Comparison of ENCODE assay signal across 8 cellular contexts in genomic region chr11:35487532-35488078, GRCh38. TPM values are rescaled to one million over a fixed set of nuclear protein-coding genes. Genes with fewer than 3 reads are reported as not detected.
DNase-seq lines count a peak whose midpoint lies in the region; ATAC-seq and TF ChIP-seq lines count a peak whose summit lies in the region.

No MANE protein-coding gene starts in this region.

- H2BK15ac ChIP-seq in IMR-90 (ENCODE audit: low read depth, low read length), result peak overlapping the region; percentile 35; the same call in 1 of the 3 replicates

- H3K4me1 ChIP-seq in Caco-2, result no peaks in the 10 kb centered on the region
- H3K4me1 ChIP-seq in IMR-90 (ENCODE audit: control insufficient read depth, insufficient read depth, low read length), result peaks cover 26% of the 10 kb centered on the region
- H3K4me1 ChIP-seq in ascending aorta, result no peaks in the 10 kb centered on the region

- CTCF ChIA-PET in Caco-2 (lab: Charles Lee), result interaction anchor here (1.3 kb wide), 1 partner anchor 335 kb away, joined by 4 read pairs; no protein-coding TSS in a partner anchor
- CTCF ChIA-PET in IMR-90 (lab: Yijun Ruan, JAX), result interaction anchor here (0.6 to 1.4 kb wide), 9 partner anchors 23 to 944 kb away, joined by 3 to 7 read pairs (median 3); partner anchors contain the start of gene PAMR1

- H2BK5ac ChIP-seq in IMR-90 (ENCODE audit: low read depth, low read length, poor library complexity, severe bottlenecking), result peak overlapping the region; percentile 32

- H3K27me3 ChIP-seq in Caco-2 (replicated peaks; ENCODE audit: control insufficient read depth, insufficient read depth, low read length) (no peaks in the 10 kb centered on the region), IMR-90 (ENCODE audit: control insufficient read depth, insufficient read depth, low read length) (no peaks in the 10 kb centered on the region), ascending aorta (no peaks in the 10 kb centered on the region)

- peaks cover 19% of the 10 kb centered on the region for H3K9me3 Mint-ChIP-seq in Caco-2 (ENCODE audit: unreplicated experiment)

- H3K9me3 ChIP-seq in Caco-2 (peaks cover 11% of the 10 kb centered on the region), IMR-90 (ENCODE audit: control insufficient read depth, insufficient read depth, low read length) (peaks cover 5% of the 10 kb centered on the region), ascending aorta (peaks cover 4 to 7% of the 10 kb centered on the region in 2 donors)

- peak overlapping the region; percentile 1; the same call in 1 of the 2 replicates for H3K27ac ChIP-seq in IMR-90 (ENCODE audit: insufficient read depth, low read length)
- no peak overlapping the region for H3K27ac ChIP-seq in ascending aorta

- peak overlapping the region in 1 of 2 experiments; percentile 49; a peak in 2 of 4 replicates for H4K8ac ChIP-seq in IMR-90 (ENCODE audit: low read depth in 2 of 2, low read length in 2 of 2)

- H3K36me3 Mint-ChIP-seq in Caco-2 (ENCODE audit: insufficient read depth, unreplicated experiment), result peaks cover 6% of the 10 kb centered on the region

- 76% methylated on average over 3 of the region's 6 CpGs; no CpG with 5 or more reads in 1 of the 2 experiments for WGBS in IMR-90 (ENCODE audit: extremely low coverage in 2 of 2, insufficient read length in 1 of 2), 2 experiments

- peaks cover 4% of the 10 kb centered on the region; the same call in 1 of the 2 replicates for H4K20me1 ChIP-seq in IMR-90 (ENCODE audit: insufficient read depth, low read length)

- peak overlapping the region; percentile 38 for H3K14ac ChIP-seq in IMR-90 (replicated peaks; ENCODE audit: low read depth, low read length)

- peak; percentile 76 for TF ChIP-seq RAD21 in IMR-90 (IDR thresholded peaks at IDR 0.05; ENCODE audit: low read length)

- H3K9ac ChIP-seq in IMR-90 (ENCODE audit: low read depth, low read length), result no peak overlapping the region

- POLR2A ChIA-PET in Caco-2 (lab: Charles Lee) (no interaction called here), IMR-90 (lab: Charles Lee; ENCODE audit: unreplicated experiment) (interaction anchor here (0.7 kb wide), 1 partner anchor 127 kb away, joined by 3 read pairs; no protein-coding TSS in a partner anchor)

- BruUV-seq in Caco-2 (replicated peaks; lab: Mats Ljungman, UMichigan) (no TSS peak), IMR-90 (replicated peaks; lab: Mats Ljungman, UMichigan) (no TSS peak)

- peak overlapping the region; percentile 63 for H2BK20ac ChIP-seq in IMR-90 (ENCODE audit: low read depth, low read length)

- no peak overlapping the region for H3K4me2 ChIP-seq in IMR-90 (ENCODE audit: low read depth, low read length)

- peak overlapping the region; percentile 6; the same call in 1 of the 2 replicates for H4K5ac ChIP-seq in IMR-90 (ENCODE audit: low read depth, low read length)

- ATAC-seq in IMR-90 (ENCODE audit: low read depth) (no peak), HG03442 (IDR thresholded peaks at IDR 0.05; ENCODE audit: unreplicated experiment) (no peak)

- no peaks in the 10 kb centered on the region for H3K4me1 Mint-ChIP-seq in Caco-2 (ENCODE audit: low read depth, unreplicated experiment)

- peak overlapping the region; percentile 72 for H2BK120ac ChIP-seq in IMR-90 (ENCODE audit: low read depth, low read length)

- H3K4me3 Mint-ChIP-seq in Caco-2 (ENCODE audit: unreplicated experiment), result no peak overlapping the region

- H3K4me3 ChIP-seq in Caco-2 (ENCODE audit: low read depth, low read length) (no peak overlapping the region), IMR-90 (ENCODE audit: insufficient read depth, low read depth, low read length) (no peak overlapping the region), ascending aorta (no peak overlapping the region)

- H3K56ac ChIP-seq in IMR-90 (ENCODE audit: extremely low read depth, insufficient read depth, low read length), result no peak overlapping the region

- TF ChIP-seq POLR2A in IMR-90 (IDR thresholded peaks at IDR 0.05; ENCODE audit: low read depth, low read length), result no peak

- H3K36me3 ChIP-seq in Caco-2 (ENCODE audit: control insufficient read depth, insufficient read depth, low read length) (no peaks in the 10 kb centered on the region), IMR-90 (ENCODE audit: control insufficient read depth, insufficient read depth, low read length) (peaks cover 14% of the 10 kb centered on the region), ascending aorta (no peaks in the 10 kb centered on the region)

- peak overlapping the region; percentile 9; the same call in 1 of the 2 replicates for H3K23ac ChIP-seq in IMR-90 (ENCODE audit: low read depth, low read length)

- in situ Hi-C loops in IMR-90 (cut with MboI; ENCODE audit: low sequenced_read_pairs), result loop anchor here (10.0 kb wide), 1 partner anchor 777 kb away; no protein-coding TSS in a partner anchor

- no peaks in the 10 kb centered on the region for H3K27me3 Mint-ChIP-seq in Caco-2 (ENCODE audit: insufficient read depth, unreplicated experiment)

- H3K79me1 ChIP-seq in IMR-90 (ENCODE audit: low read depth in 1 of 2, low read length in 2 of 2), result peaks cover 16 to 54% of the 10 kb centered on the region in 2 experiments

- peak overlapping the region; percentile 87 for H2AK5ac ChIP-seq in IMR-90 (ENCODE audit: low read depth, low read length)

- dilution Hi-C loops in IMR-90 (cut with HindIII; ENCODE audit: low sequenced_read_pairs, unreplicated experiment), result no loop called here

- no peak overlapping the region for H2AFZ ChIP-seq in IMR-90 (replicated peaks; ENCODE audit: low read length, poor library complexity)

- intact Hi-C loops in Caco-2 (cut with micrococcal nuclease; ENCODE audit: unreplicated experiment), result loop anchor here (5.0 to 10.0 kb wide), 4 partner anchors 130 to 780 kb away; partner anchors contain the start of gene FJX1
- intact Hi-C loops in IMR-90 (cut with micrococcal nuclease), result loop anchor here (1.0 to 10.0 kb wide), 4 partner anchors 129 to 335 kb away; partner anchors contain the start of gene TRIM44
- intact Hi-C loops in ascending aorta (cut with DNase I), result loop anchor here (10.0 kb wide), 1 partner anchor 903 kb away; no protein-coding TSS in a partner anchor
- intact Hi-C loops in posterior vena cava (cut with DNase I), result loop anchor here in 1 of 2 donors (5.0 kb wide), 1 partner anchor 560 kb away; no protein-coding TSS in a partner anchor

- DNase-seq in Caco-2, result peak; percentile 40 to 44
- peak; percentile 82 for DNase-seq in IMR-90
- DNase-seq in ascending aorta (ENCODE audit: low spot score in 2 of 2), result no peak
- peak; percentile 77 for DNase-seq in islet precursor cell
- DNase-seq in cerebellar nuclear complex (lab: John Stamatoyannopoulos, UW), result no peak
- no peak for DNase-seq in NCI-H2029 treated with DMSO at 0.1 percent for 48 hours (lab: John Stamatoyannopoulos, UW)
- no peak for DNase-seq in posterior vena cava (ENCODE audit: low spot score)

- H3K18ac ChIP-seq in IMR-90 (ENCODE audit: low read depth, low read length), result peak overlapping the region; percentile 13; the same call in 1 of the 2 replicates

- peaks cover 25% of the 10 kb centered on the region for H3K9me1 ChIP-seq in IMR-90 (ENCODE audit: insufficient read depth, low read length)

- TF ChIP-seq CTCF in Caco-2 (IDR thresholded peaks at IDR 0.05; ENCODE audit: insufficient read depth in 1 of 2, low read depth in 1 of 2, low read length in 1 of 2, severe bottlenecking in 1 of 2, unreplicated experiment in 1 of 2) (peak; percentile 20 to 43), IMR-90 (conservative IDR thresholded peaks at IDR 0.05; ENCODE audit: low read depth, low read length) (peak; percentile 62), ascending aorta (IDR thresholded peaks at IDR 0.05) (peak in 2 of 3 experiments; percentile 23 to 47)

- H4K91ac ChIP-seq in IMR-90 (ENCODE audit: insufficient read depth, low read depth, low read length), result peak overlapping the region; percentile 45

- no peak overlapping the region for H3K27ac Mint-ChIP-seq in Caco-2 (ENCODE audit: unreplicated experiment)

- H2AK9ac ChIP-seq in IMR-90 (replicated peaks; ENCODE audit: low read depth, low read length, poor library complexity), result no peak overlapping the region

- peak overlapping the region; percentile 70 for H3K4ac ChIP-seq in IMR-90 (ENCODE audit: low read depth, low read length)

TF ChIP-seq in IMR-90, 13 proteins besides CTCF, POLR2A, EP300 and RAD21 (continues in another document):
- TF ChIP-seq USF2 (IDR thresholded peaks at IDR 0.05; ENCODE audit: low read depth, low read length) (no peak), MAFK (IDR thresholded peaks at IDR 0.05; ENCODE audit: low read depth, low read length) (no peak), NFE2L2 (IDR thresholded peaks at IDR 0.05; ENCODE audit: low read depth, low read length) (no peak), RFX5 (IDR thresholded peaks at IDR 0.05; ENCODE audit: low read depth, low read length) (no peak), CHD1 (IDR thresholded peaks at IDR 0.05; ENCODE audit: low read depth, low read length) (no peak), RCOR1 (IDR thresholded peaks at IDR 0.05; ENCODE audit: insufficient replicate concordance, low read length) (peak; percentile 78), MAZ (IDR thresholded peaks at IDR 0.05; ENCODE audit: borderline replicate concordance, low read depth, low read length) (no peak), ELK1 (IDR thresholded peaks at IDR 0.05; ENCODE audit: borderline replicate concordance, low read depth, low read length) (no peak), MXI1 (IDR thresholded peaks at IDR 0.05; ENCODE audit: borderline replicate concordance, low read depth, low read length) (no peak), SMC3 (IDR thresholded peaks at IDR 0.05; ENCODE audit: low read depth, low read length) (peak; percentile 57)

RNA-seq across cellular contexts. Expression of gene PAMR1, which starts 37.8 kb away (rescaled TPM):
- total RNA-seq in Caco-2 (2022), result 12.9 and 17.9 TPM in 2 replicates
- 65.5 and 80.7 TPM in 2 replicates for total RNA-seq in IMR-90 (2012; rRNA removed)
- polyA plus RNA-seq in IMR-90 (2012; rRNA removed), result 67.5 and 70.7 TPM in 2 replicates
- polyA plus RNA-seq in IMR-90 (2012; cell fraction: cytosol; rRNA removed), result 61.3 and 83.4 TPM in 2 replicates
- 102 and 106 TPM in 2 replicates for polyA plus RNA-seq in IMR-90 (2012; cell fraction: nucleus; rRNA removed; ENCODE audit: low replicate concordance)
- total RNA-seq in ascending aorta, result 4.6 TPM
- 10 to 100 TPM; 13.0 to 15.2 TPM for total RNA-seq in posterior vena cava

Comparison
In these comparisons a context has a peak if more than half of its experiments do, and no peak if none do; other contexts are left out.
1. DNase-seq: peak in Caco-2 (2 of 2), IMR-90 (single experiment) and islet precursor cell (single experiment); none in ascending aorta (0 of 2), cerebellar nuclear complex (0 of 2), NCI-H2029 treated with DMSO at 0.1 percent for 48 hours (single experiment) and posterior vena cava (single experiment).
2. Peak in every context shown above with its lines, with median percentiles within 50 percentile points of each other: CTCF ChIP-seq.